ENCODE assay signal across 26 cellular contexts in genomic region chr3:38222032-38222634, GRCh38. TPM values are rescaled to one million over a fixed set of nuclear protein-coding genes. Genes with fewer than 3 reads are reported as not detected.
DNase-seq lines count a peak whose midpoint lies in the region; ATAC-seq, FAIRE-seq and TF ChIP-seq lines count a peak whose summit lies in the region.
"Had no signal": no experiment of that assay in that cellular context is flagged by ENCODE, and none has a peak within 500 bp of the region (broad histone marks: within the 10 kb centered on the region; RNA-seq: fewer than 3 reads in every experiment).

No MANE protein-coding gene starts in this region.

- H4K5ac ChIP-seq in mesendoderm (ENCODE audit: low read length), result no peak overlapping the region

- H3K9me1 ChIP-seq in K562 (ENCODE audit: control insufficient read depth, insufficient read depth, low read length), result peaks cover 2% of the 10 kb centered on the region

- H2AK5ac ChIP-seq in mesendoderm (ENCODE audit: low read length), result no peak overlapping the region

- peaks cover 2% of the 10 kb centered on the region for H3K79me1 ChIP-seq in mesendoderm (ENCODE audit: low read length)

- H3K23ac ChIP-seq in mesendoderm (ENCODE audit: low read length), result no peak overlapping the region

- no TSS peak for BruUV-seq in K562 (replicated peaks; lab: Mats Ljungman, UMichigan)

- in situ Hi-C loops in K562 (cut with MboI), result no loop called here

- FAIRE-seq in GM19239 (lab: Jason Lieb, UNC) (peak; percentile 14), K562 (lab: Jason Lieb, UNC) (peak; percentile 78)
- FAIRE-seq: HepG2 had no signal

- no peak for TF ChIP-seq POLR2A in K562 (conservative IDR thresholded peaks at IDR 0.05)

- no peak overlapping the region for H3K18ac ChIP-seq in mesendoderm (ENCODE audit: low read length)

- peaks cover 7% of the 10 kb centered on the region; the same call in 1 of the 3 replicates for H3K79me2 ChIP-seq in K562 (ENCODE audit: control insufficient read depth, insufficient read depth, low read length)
- no peaks in the 10 kb centered on the region for H3K79me2 ChIP-seq in mesendoderm (ENCODE audit: control insufficient read depth, insufficient read depth, low read length)

- 22% methylated on average over 7 of the region's 7 CpGs for WGBS in K562 (ENCODE audit: insufficient coverage, low coverage, missing lambda C conversion rate)
- no CpG with 5 or more reads among the region's 7 CpGs for WGBS in mesendoderm (ENCODE audit: extremely low coverage, insufficient coverage, low lambda C conversion rate)

- CTCF ChIA-PET in K562 (lab: Yijun Ruan, JAX; ENCODE audit: low intra/inter-chr PET ratio), result no interaction called here

- intact Hi-C loops in K562 (cut with micrococcal nuclease), result loop anchor here (10.0 kb wide), 1 partner anchor 87 kb away; the partner anchor contains the start of genes ACAA1 and MYD88

- peaks cover 4 to 8% of the 10 kb centered on the region in 2 experiments; a peak in 4 of 5 replicates for H3K4me1 ChIP-seq in K562 (replicated peaks in 1 of 2; ENCODE audit: control insufficient read depth in 2 of 2, insufficient read depth in 2 of 2, low read length in 2 of 2)
- no peaks in the 10 kb centered on the region for H3K4me1 ChIP-seq in mesendoderm (ENCODE audit: control insufficient read depth, low read depth, low read length)

- no peak for TF ChIP-seq CTCF in K562 (IDR thresholded peaks at IDR 0.05 in 2 of 3, conservative IDR thresholded peaks at IDR 0.05 in 1 of 3; ENCODE audit: insufficient read depth in 2 of 3, low read depth in 1 of 3, low read length in 3 of 3)

- no peak overlapping the region for H2BK120ac ChIP-seq in mesendoderm (ENCODE audit: low read depth, low read length)

- H3K4me2 ChIP-seq in K562 (ENCODE audit: insufficient read depth, low read length) (peak overlapping the region; percentile 40), mesendoderm (ENCODE audit: low read length) (no peak overlapping the region)

- H4K20me1 ChIP-seq in K562 (replicated peaks; ENCODE audit: control insufficient read depth, insufficient read depth, low read length), result peaks cover 8% of the 10 kb centered on the region

- no peak overlapping the region for H4K8ac ChIP-seq in mesendoderm (ENCODE audit: low read depth, low read length)

- DNase-seq in GM19239 (ENCODE audit: insufficient read length, low spot score) (no peak), OCI-M1 (lab: John Stamatoyannopoulos, UW) (peak; percentile 72), K562 (ENCODE audit: extremely low read depth in 1 of 4, low spot score in 3 of 4) (peak; percentile 32 to 76 (median 60)), mesendoderm (peak; percentile 31), H4 (ENCODE audit: low spot score) (no peak), DMS153 (lab: John Stamatoyannopoulos, UW) (no peak)
- no peak for DNase-seq in stimulated activated CD4-positive, alpha-beta T cell treated with anti-CD3 and anti-CD28 coated beads, Interleukin-4, amount 100 ng/mL, for 1 hour
- DNase-seq: C1 segment of cervical spinal cord; CD4-positive, alpha-beta memory T cell; DND-41; GOT3; MM.1S; NCI-H1417; NCI-H1694; NCI-H2029 treated with DMSO at 0.1 percent for 48 hours; NCI-H446 treated with DMSO at 0.1 percent for 48 hours; NCI-H526; NCI-H82; NK-92 treated with Interleukin-12 subunit alpha and Interleukin-12 subunit beta, amount 100 ng/mL, for 24 hours; SHP77 had no signal

- H3K9ac ChIP-seq in K562 (ENCODE audit: insufficient read depth in 1 of 2, low read depth in 2 of 2, low read length in 2 of 2) (peak overlapping the region in 1 of 2 experiments; percentile 41; a peak in 2 of 4 replicates), mesendoderm (ENCODE audit: low read length) (no peak overlapping the region)

- H3K27ac ChIP-seq in K562 (ENCODE audit: extremely low read depth, low read depth, low read length) (no peak overlapping the region), mesendoderm (ENCODE audit: low read depth, low read length) (no peak overlapping the region)
- H3K27ac ChIP-seq: RWPE1 had no signal

- H3K4me3 ChIP-seq in K562, result no peak overlapping the region
- H3K4me3 ChIP-seq in mesendoderm (ENCODE audit: low read length), result no peak overlapping the region

- H3K36me3 ChIP-seq in K562 (ENCODE audit: control insufficient read depth, insufficient read depth, low read length) (peaks cover 56% of the 10 kb centered on the region), mesendoderm (ENCODE audit: control insufficient read depth, insufficient read depth, low read length) (no peaks in the 10 kb centered on the region)

- no peak for TF ChIP-seq RAD21 in K562 (CRISPR knock-in tag; conservative IDR thresholded peaks at IDR 0.05 in 1 of 2, IDR thresholded peaks at IDR 0.05 in 1 of 2)

- no peak overlapping the region for H2BK5ac ChIP-seq in mesendoderm (ENCODE audit: low read length)

- no peak overlapping the region for H2AFZ ChIP-seq in K562 (ENCODE audit: low read depth, low read length)

- H3K56ac ChIP-seq in mesendoderm (ENCODE audit: low read length), result no peak overlapping the region

- peak; percentile 90 for ATAC-seq in K562
- no peak for ATAC-seq in HG03460 (IDR thresholded peaks at IDR 0.05; ENCODE audit: unreplicated experiment)
- ATAC-seq: HepG2, Panc1 had no signal

- H3K4ac ChIP-seq in mesendoderm (ENCODE audit: low read depth, low read length), result no peak overlapping the region

- POLR2A ChIA-PET in K562 (lab: Yijun Ruan, JAX), result interaction anchor here (0.6 to 2.2 kb wide), 3 partner anchors 10 to 69 kb away, joined by 3 to 6 read pairs (median 3); no protein-coding TSS in a partner anchor

- H3K9me3 ChIP-seq in K562 (replicated peaks; ENCODE audit: control insufficient read depth, insufficient read depth, low read depth, low read length), result no peaks in the 10 kb centered on the region

- H3K27me3 ChIP-seq in K562 (ENCODE audit: control insufficient read depth in 2 of 2, insufficient read depth in 2 of 2, low read length in 2 of 2) (no peaks in the 10 kb centered on the region), mesendoderm (ENCODE audit: insufficient read depth, low read length, poor library complexity) (no peaks in the 10 kb centered on the region)

- H2BK15ac ChIP-seq in mesendoderm (replicated peaks; ENCODE audit: low read depth), result no peak overlapping the region

- peak; percentile 69; the same call in 1 of the 2 replicates for TF ChIP-seq EP300 in K562 (IDR thresholded peaks at IDR 0.05; ENCODE audit: low read length)

RNA-seq across cellular contexts. Expression of gene SLC22A13, which starts 43.5 kb away (rescaled TPM):
- total RNA-seq in K562 (2011; cell fraction: chromatin; rRNA removed; ENCODE audit: low replicate concordance), result 0.79 and 2.3 TPM in 2 replicates
- total RNA-seq in K562 (2011; cell fraction: nucleolus; rRNA removed), result 0.92 and 1.8 TPM in 2 replicates
- 0.88 and 1.6 TPM in 2 replicates for total RNA-seq in K562 (2011; cell fraction: nucleoplasm; rRNA removed)
- not detected in 2 replicates for total RNA-seq in K562 (2014; rRNA removed)
- total RNA-seq in K562 (2014; rRNA removed; fragmentation: Illumina TruSeq; extraction: Trizol), result 0.13 and 0.18 TPM in 2 replicates
- 0.30 and 0.36 TPM in 2 replicates for total RNA-seq in K562 (2015; rRNA removed; fragmentation: Illumina TruSeq; extraction: Trizol)
- 0.29 and 0.49 TPM in 2 replicates for total RNA-seq in K562 (2021)
- polyA plus RNA-seq in K562 (2011; rRNA removed), result 0.15 and 0.19 TPM in 2 replicates
- 0.07 and 0.19 TPM in 2 replicates for polyA plus RNA-seq in K562 (2011; cell fraction: cytosol; rRNA removed)
- polyA plus RNA-seq in K562 (2011; cell fraction: nucleus; rRNA removed), result 1.2 and 1.3 TPM in 2 replicates
- 0.25 and 0.28 TPM in 2 replicates for polyA plus RNA-seq in K562 (2012)
- 0.07 and 0.15 TPM in 2 replicates for polyA plus RNA-seq in K562 (2014; fragmentation: Illumina TruSeq; extraction: Trizol)
- polyA plus RNA-seq in K562 (2014; fragmentation: Nextera tagmentation; extraction: Ambion mirVana), result not detected
- polyA plus RNA-seq in K562 (2014; rRNA removed), result 0.09 TPM in 1 of 2 replicates, not detected in the other
- polyA minus RNA-seq in K562 (2011; rRNA and poly(A)+ RNA removed), result 0.27 and 0.46 TPM in 2 replicates
- polyA minus RNA-seq in K562 (2011; cell fraction: cytosol; rRNA and poly(A)+ RNA removed), result not detected in 2 replicates
- 0.56 and 0.81 TPM in 2 replicates for polyA minus RNA-seq in K562 (2011; cell fraction: nucleus; rRNA and poly(A)+ RNA removed)
- 0.07 TPM for polyA plus RNA-seq in mesendoderm (2013, experiment 1 of 2)
- 0.03 TPM for polyA plus RNA-seq in mesendoderm (2013, experiment 2 of 2)
- 0.10 TPM in 1 of 2 replicates, not detected in the other for total RNA-seq in H4 (2014; rRNA removed; shearing (Covaris generic))
- total RNA-seq: HepG2 had no signal

RNA-seq across cellular contexts. Expression of gene OXSR1, which starts 56.8 kb away (rescaled TPM):
- 34.0 and 89.9 TPM in 2 replicates for total RNA-seq in K562 (2011; cell fraction: chromatin; rRNA removed; ENCODE audit: low replicate concordance)
- 19.0 and 27.6 TPM in 2 replicates for total RNA-seq in K562 (2011; cell fraction: nucleolus; rRNA removed)
- total RNA-seq in K562 (2011; cell fraction: nucleoplasm; rRNA removed), result 36.4 and 39.6 TPM in 2 replicates
- 32.8 and 35.0 TPM in 2 replicates for total RNA-seq in K562 (2014; rRNA removed)
- total RNA-seq in K562 (2014; rRNA removed; fragmentation: Illumina TruSeq; extraction: Trizol), result 50.0 and 55.2 TPM in 2 replicates
- 44.7 and 47.6 TPM in 2 replicates for total RNA-seq in K562 (2015; rRNA removed; fragmentation: Illumina TruSeq; extraction: Trizol)
- total RNA-seq in K562 (2021), result 48.6 and 56.4 TPM in 2 replicates
- polyA plus RNA-seq in K562 (2011; rRNA removed), result 63.4 and 87.6 TPM in 2 replicates
- 27.9 and 44.8 TPM in 2 replicates for polyA plus RNA-seq in K562 (2011; cell fraction: cytosol; rRNA removed)
- polyA plus RNA-seq in K562 (2011; cell fraction: nucleus; rRNA removed), result 49.3 and 61.9 TPM in 2 replicates
- polyA plus RNA-seq in K562 (2012), result 27.8 and 43.2 TPM in 2 replicates
- 54.1 and 60.9 TPM in 2 replicates for polyA plus RNA-seq in K562 (2014; fragmentation: Illumina TruSeq; extraction: Trizol)
- polyA plus RNA-seq in K562 (2014; fragmentation: Nextera tagmentation; extraction: Ambion mirVana), result 10 to 100 TPM; 15.7 to 19.8 TPM
- 48.7 and 50.3 TPM in 2 replicates for polyA plus RNA-seq in K562 (2014; rRNA removed)
- polyA minus RNA-seq in K562 (2011; rRNA and poly(A)+ RNA removed), result 80.0 and 84.2 TPM in 2 replicates
- polyA minus RNA-seq in K562 (2011; cell fraction: cytosol; rRNA and poly(A)+ RNA removed), result 41.3 and 44.5 TPM in 2 replicates
- 28.9 and 51.4 TPM in 2 replicates for polyA minus RNA-seq in K562 (2011; cell fraction: nucleus; rRNA and poly(A)+ RNA removed)
- 24.2 TPM for polyA plus RNA-seq in mesendoderm (2013, experiment 1 of 2)
- 24.6 TPM for polyA plus RNA-seq in mesendoderm (2013, experiment 2 of 2)
- total RNA-seq in H4 (2014; rRNA removed; shearing (Covaris generic)), result 11.6 and 13.7 TPM in 2 replicates

RNA-seq across cellular contexts. Expression of gene SLC22A14, which starts 60.0 kb away (rescaled TPM):
- not detected in 2 replicates for total RNA-seq in K562 (2011; cell fraction: chromatin; rRNA removed; ENCODE audit: low replicate concordance)
- total RNA-seq in K562 (2011; cell fraction: nucleolus; rRNA removed), result not detected in 2 replicates
- not detected in 2 replicates for total RNA-seq in K562 (2011; cell fraction: nucleoplasm; rRNA removed)
- total RNA-seq in K562 (2014; rRNA removed) (not detected in 2 replicates), K562 (2014; rRNA removed; fragmentation: Illumina TruSeq; extraction: Trizol) (not detected in 2 replicates), K562 (2015; rRNA removed; fragmentation: Illumina TruSeq; extraction: Trizol) (0.07 TPM in 1 of 2 replicates, not detected in the other), K562 (2021) (not detected in 2 replicates)
- polyA plus RNA-seq in K562 (2011; rRNA removed) (0.04 TPM in 1 of 2 replicates, not detected in the other), K562 (2014; fragmentation: Illumina TruSeq; extraction: Trizol) (not detected in 2 replicates), K562 (2014; fragmentation: Nextera tagmentation; extraction: Ambion mirVana) (under 1 TPM in 1 of 2 experiments, not detected in 1; 0.03 TPM), K562 (2014; rRNA removed) (0.07 TPM in 1 of 2 replicates, not detected in the other)
- not detected in 2 replicates for polyA plus RNA-seq in K562 (2011; cell fraction: cytosol; rRNA removed)
- polyA plus RNA-seq in K562 (2011; cell fraction: nucleus; rRNA removed), result 0.10 and 0.21 TPM in 2 replicates
- 0.08 and 0.10 TPM in 2 replicates for polyA plus RNA-seq in K562 (2012)
- 0.45 TPM in 1 of 2 replicates, not detected in the other for polyA minus RNA-seq in K562 (2011; rRNA and poly(A)+ RNA removed)
- not detected in 2 replicates for polyA minus RNA-seq in K562 (2011; cell fraction: cytosol; rRNA and poly(A)+ RNA removed)
- polyA minus RNA-seq in K562 (2011; cell fraction: nucleus; rRNA and poly(A)+ RNA removed), result not detected in 2 replicates
- 0.03 TPM for polyA plus RNA-seq in mesendoderm (2013, experiment 1 of 2)
- polyA plus RNA-seq in mesendoderm (2013, experiment 2 of 2), result not detected
- total RNA-seq in H4 (2014; rRNA removed; shearing (Covaris generic)), result not detected in 2 replicates
- total RNA-seq: CD4-positive, alpha-beta memory T cell; HepG2; HT-29; SK-MEL-5 had no signal

Comparison
In these comparisons a context has a peak if more than half of its experiments do, and no peak if none do; other contexts are left out.
1. DNase-seq: peak in OCI-M1 (single experiment), K562 (4 of 4) and mesendoderm (single experiment); none in GM19239 (single experiment), H4 (single experiment), DMS153 (single experiment) and stimulated activated CD4-positive, alpha-beta T cell treated with anti-CD3 and anti-CD28 coated beads, Interleukin-4, amount 100 ng/mL, for 1 hour (single experiment).